Comparison of ENCODE assay signal across 8 cellular contexts in genomic region chr12:22709292-22709691, GRCh38.
DNase-seq lines count a peak whose midpoint lies in the region; ATAC-seq and FAIRE-seq lines count a peak whose summit lies in the region.

No MANE protein-coding gene starts in this region.

- DNase-seq in A172 (ENCODE audit: low spot score) (peak; percentile 5), GM18507 (ENCODE audit: extremely low spot score, insufficient read length, low read depth) (peak; percentile 9), OCI-M1 (lab: John Stamatoyannopoulos, UW) (peak; percentile 79), iPS DF 19.7 (ENCODE audit: low read depth, low spot score) (peak; percentile 38), ureter (ENCODE audit: low spot score) (no peak)

- peak; percentile 78 for ATAC-seq in HG03565 (IDR thresholded peaks at IDR 0.05; ENCODE audit: unreplicated experiment)
- no peak for ATAC-seq in HG02970 (IDR thresholded peaks at IDR 0.05; ENCODE audit: low FRiP score, unreplicated experiment)
- ATAC-seq in GM18909 (IDR thresholded peaks at IDR 0.05; ENCODE audit: poor library complexity, unreplicated experiment) = no peak

- FAIRE-seq in GM18507 (lab: Jason Lieb, UNC) = no peak
